Comparison of ENCODE assay signal across 26 cellular contexts in the genomic region with DNA sequence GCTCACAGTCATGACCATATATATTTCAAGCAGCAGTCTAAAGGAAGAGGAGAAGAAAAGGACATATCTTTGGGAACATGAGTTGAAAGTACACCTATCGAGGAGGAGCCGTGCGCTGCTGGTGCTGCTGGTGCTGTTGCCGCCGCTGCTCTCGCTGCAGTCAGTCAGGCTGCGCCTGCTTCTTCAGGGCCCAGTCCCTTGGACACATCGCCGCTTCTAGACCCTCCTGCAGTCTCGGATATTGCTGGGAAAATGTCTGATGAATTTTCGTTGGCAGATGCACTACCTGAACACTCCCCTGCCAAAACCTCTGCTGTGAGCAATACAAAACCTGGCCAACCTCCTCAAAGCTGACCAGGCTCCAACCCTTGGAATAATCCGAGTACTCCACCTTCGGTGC.
"Had no signal": no experiment of that assay in that cellular context is flagged by ENCODE, and none has a peak within 500 bp of the region (broad histone marks: within the 10 kb centered on the region; RNA-seq: fewer than 3 reads in every experiment).

No MANE protein-coding gene starts in this region.

- H3K36me3 Mint-ChIP-seq: memory B cell; natural killer cell treated with Interleukin-12 subunit alpha and Interleukin-12 subunit beta and Interleukin-15 and Interleukin-18, amount 100 ng/mL, for 72 hours; type B pancreatic cell had no signal

- H3K9me3 ChIP-seq: colonic mucosa, gastrocnemius medialis, right lobe of liver, testis, tibial artery had no signal

- H3K4me1 ChIP-seq: colonic mucosa, gastrocnemius medialis, parathyroid adenoma, right lobe of liver had no signal

- H3K27me3 Mint-ChIP-seq: memory B cell, progenitor cell of endocrine pancreas, type B pancreatic cell had no signal

- H3K36me3 ChIP-seq: colonic mucosa, gastrocnemius medialis, right lobe of liver, tibial artery had no signal

- H3K27ac Mint-ChIP-seq: dendritic cell treated with granulocyte-macrophage colony-stimulating factor and Interleukin-4, amounts not matched to agents 40 ng/mL and 50 ng/mL, for 4 days; endodermal cell; memory B cell; natural killer cell treated with Interleukin-12 subunit alpha and Interleukin-12 subunit beta and Interleukin-15 and Interleukin-18, amount 100 ng/mL, for 72 hours; progenitor cell of endocrine pancreas; type B pancreatic cell had no signal

- ATAC-seq: gastrocnemius medialis; left ventricle myocardium superior; right lobe of liver; stimulated activated naive CD8-positive, alpha-beta T cell treated with anti-CD3 and anti-CD28 coated beads, Interleukin-15, Interleukin-2, amounts not matched to agents 100 U/mL and 50 U/mL, for 24 hours had no signal

- FAIRE-seq: keratinocyte had no signal

- H3K9ac ChIP-seq: parathyroid adenoma had no signal

- H2AFZ ChIP-seq: parathyroid adenoma had no signal

- H3K27me3 ChIP-seq: colonic mucosa, gastrocnemius medialis, right lobe of liver, testis, tibial artery had no signal

- H3K9me3 Mint-ChIP-seq: dendritic cell treated with granulocyte-macrophage colony-stimulating factor and Interleukin-4, amounts not matched to agents 40 ng/mL and 50 ng/mL, for 4 days; natural killer cell treated with Interleukin-12 subunit alpha and Interleukin-12 subunit beta and Interleukin-15 and Interleukin-18, amount 100 ng/mL, for 72 hours; neural crest cell; type B pancreatic cell had no signal

- H3K4me3 ChIP-seq: colonic mucosa, gastrocnemius medialis, lung, right lobe of liver, smooth muscle cell, testis, tibial artery had no signal

- H3K27ac ChIP-seq: colonic mucosa, epithelial cell of prostate, gastrocnemius medialis, parathyroid adenoma, right lobe of liver, testis, tibial artery had no signal

- H3K4me3 Mint-ChIP-seq: dendritic cell treated with granulocyte-macrophage colony-stimulating factor and Interleukin-4, amounts not matched to agents 40 ng/mL and 50 ng/mL, for 4 days; endodermal cell; memory B cell; natural killer cell treated with Interleukin-12 subunit alpha and Interleukin-12 subunit beta and Interleukin-15 and Interleukin-18, amount 100 ng/mL, for 72 hours; neural crest cell; type B pancreatic cell had no signal

- H3K4me1 Mint-ChIP-seq: memory B cell, neural crest cell had no signal

- DNase-seq: colonic mucosa; effector CD8-positive, alpha-beta T cell; endodermal cell; foreskin fibroblast; gastrocnemius medialis; head of caudate nucleus; left ventricle myocardium superior; right lobe of liver; stimulated activated CD4-positive, alpha-beta T cell treated with anti-CD3 and anti-CD28 coated beads, Interleukin-12 subunit alpha, Interleukin-12 subunit beta, amount 100 ng/mL, for 4 hours; stimulated activated CD4-positive, alpha-beta T cell treated with anti-CD3 and anti-CD28 coated beads, Interleukin-1b, Interleukin-23, amount 100 ng/mL, for 48 hours; stimulated activated CD4-positive, alpha-beta T cell treated with anti-CD3 and anti-CD28 coated beads, Interleukin-4, amount 100 ng/mL, for 1 hour; stimulated activated CD8-positive, alpha-beta memory T cell treated with anti-CD3 and anti-CD28 coated beads, Interleukin-4, amount 100 ng/mL, for 48 hours; stimulated activated naive CD8-positive, alpha-beta T cell treated with anti-CD3 and anti-CD28 coated beads, Interleukin-15, Interleukin-2, amounts not matched to agents 100 U/mL and 50 U/mL, for 24 hours; testis; tibial artery had no signal

- H3K4me2 ChIP-seq: smooth muscle cell had no signal
